In genomic region chr2:47907097-47907781, GRCh38 we compare ENCODE assay signal across 8 cellular contexts. TPM values are rescaled to one million over a fixed set of nuclear protein-coding genes. Genes with fewer than 3 reads are reported as not detected.
DNase-seq lines count a peak whose midpoint lies in the region; ATAC-seq and TF ChIP-seq lines count a peak whose summit lies in the region.

No MANE protein-coding gene starts in this region.

- TF ChIP-seq CTCF in Panc1 (IDR thresholded peaks at IDR 0.05) (peak; percentile 39), ascending aorta (IDR thresholded peaks at IDR 0.05) (no peak), GM10248 (IDR thresholded peaks at IDR 0.05; ENCODE audit: control extremely low read depth, extremely low read depth, low read depth, missing control alignments) (no peak)

- TSS peak; percentile 98 for BruUV-seq in Panc1 (replicated peaks; lab: Mats Ljungman, UMichigan)

- H3K4me3 ChIP-seq in Panc1 (ENCODE audit: low read depth in 2 of 2, low read length in 2 of 2) = peak overlapping the region; percentile 76 to 91
- peak overlapping the region; percentile 99 to 100 for H3K4me3 ChIP-seq in ascending aorta

- peak overlapping the region; percentile 87 for H3K4me3 Mint-ChIP-seq in stimulated activated memory B cell treated with anti-CD40 and anti-IgM and Interleukin-4, amounts not matched to agents 10 μg/mL and 1 μg/mL and 100 μg/mL, for 72 hours

- H3K4me1 Mint-ChIP-seq in stimulated activated memory B cell treated with anti-CD40 and anti-IgM and Interleukin-4, amounts not matched to agents 10 μg/mL and 1 μg/mL and 100 μg/mL, for 72 hours = peaks cover 35% of the 10 kb centered on the region

- H3K36me3 ChIP-seq in Panc1 (ENCODE audit: control insufficient read depth, insufficient read depth, low read length) = peaks cover 5% of the 10 kb centered on the region; the same call in 1 of the 2 replicates
- H3K36me3 ChIP-seq in ascending aorta = no peaks in the 10 kb centered on the region

- no peaks in the 10 kb centered on the region for H3K27me3 ChIP-seq in Panc1 (ENCODE audit: control insufficient read depth, insufficient read depth, low read length)
- no peaks in the 10 kb centered on the region for H3K27me3 ChIP-seq in ascending aorta
- no peaks in the 10 kb centered on the region for H3K27me3 ChIP-seq in layer of hippocampus (ENCODE audit: control insufficient read depth, insufficient read depth, low read length)

- POLR2A ChIA-PET in Panc1 (lab: Charles Lee) = interaction anchor here (0.6 to 0.7 kb wide), 2 partner anchors 198 to 1119 kb away, joined by 3 to 4 read pairs; no protein-coding TSS in a partner anchor
- POLR2A ChIA-PET in GM10248 (lab: Yijun Ruan, JAX) = interaction anchor here (1.0 kb wide), 1 partner anchor 9 kb away, joined by 5 read pairs; no protein-coding TSS in a partner anchor

- H3K27me3 Mint-ChIP-seq in stimulated activated memory B cell treated with anti-CD40 and anti-IgM and Interleukin-4, amounts not matched to agents 10 μg/mL and 1 μg/mL and 100 μg/mL, for 72 hours = no peaks in the 10 kb centered on the region

- H3K4me1 ChIP-seq in Panc1 (ENCODE audit: control insufficient read depth, insufficient read depth, low read length) = peaks cover 18% of the 10 kb centered on the region
- peaks cover 0 to 5% of the 10 kb centered on the region in 2 donors for H3K4me1 ChIP-seq in ascending aorta

- H3K27ac ChIP-seq in Panc1 (ENCODE audit: low read length) (peak overlapping the region; percentile 97), ascending aorta (peak overlapping the region; percentile 99 to 100), layer of hippocampus (ENCODE audit: low read depth, low read length) (peak overlapping the region; percentile 86)

- ATAC-seq in Panc1 (no peak), HG02884 (IDR thresholded peaks at IDR 0.05; ENCODE audit: unreplicated experiment) (no peak)
- ATAC-seq in stimulated activated memory B cell treated with anti-CD40 and anti-IgM and Interleukin-4, amounts not matched to agents 10 μg/mL and 1 μg/mL and 100 μg/mL, for 72 hours = no peak

- H3K9me3 Mint-ChIP-seq in stimulated activated memory B cell treated with anti-CD40 and anti-IgM and Interleukin-4, amounts not matched to agents 10 μg/mL and 1 μg/mL and 100 μg/mL, for 72 hours = no peaks in the 10 kb centered on the region

- in situ Hi-C loops in Panc1 (cut with HindIII; ENCODE audit: low pct_unique_long_range_greater_than_20kb, low sequenced_read_pairs) = no loop called here

- DNase-seq in ELR (ENCODE audit: low read depth) = peak; percentile 23
- DNase-seq in Panc1 (ENCODE audit: low read depth, low spot score) = no peak
- DNase-seq in ascending aorta (ENCODE audit: low spot score in 2 of 2) = no peak
- no peak for DNase-seq in GM10248 (ENCODE audit: extremely low spot score)
- no peak for DNase-seq in epidermal melanocyte (ENCODE audit: insufficient read length, low spot score)

- intact Hi-C loops in Panc1 (cut with micrococcal nuclease; ENCODE audit: unreplicated experiment) (loop anchor here (2.0 kb wide), 1 partner anchor 200 kb away; no protein-coding TSS in a partner anchor), ascending aorta (cut with DNase I) (loop anchor here (5.0 kb wide), 1 partner anchor 340 kb away; no protein-coding TSS in a partner anchor)

- H3K36me3 Mint-ChIP-seq in stimulated activated memory B cell treated with anti-CD40 and anti-IgM and Interleukin-4, amounts not matched to agents 10 μg/mL and 1 μg/mL and 100 μg/mL, for 72 hours = peaks cover 8% of the 10 kb centered on the region

- H3K9me3 ChIP-seq in Panc1 (ENCODE audit: control insufficient read depth, insufficient read depth, low read depth, low read length) (no peaks in the 10 kb centered on the region), ascending aorta (no peaks in the 10 kb centered on the region)

- CTCF ChIA-PET in Panc1 (lab: Charles Lee) (no interaction called here), GM10248 (lab: Yijun Ruan, JAX) (interaction anchor here (0.7 to 1.6 kb wide), 9 partner anchors 9 to 399 kb away, joined by 3 to 7 read pairs (median 3); no protein-coding TSS in a partner anchor)

- peak overlapping the region; percentile 88 for H3K27ac Mint-ChIP-seq in stimulated activated memory B cell treated with anti-CD40 and anti-IgM and Interleukin-4, amounts not matched to agents 10 μg/mL and 1 μg/mL and 100 μg/mL, for 72 hours

RNA-seq across cellular contexts. Expression of gene FBXO11, which starts 0.9 kb away (rescaled TPM):
- 58.9 TPM for total RNA-seq in Panc1 (2021; ENCODE audit: unreplicated experiment)
- polyA plus RNA-seq in Panc1 (2012; ENCODE audit: insufficient read length) = 22.5 TPM
- total RNA-seq in ascending aorta = 15.1 TPM
